Comparison of ENCODE assay signal across 1 cellular context in the genomic region with DNA sequence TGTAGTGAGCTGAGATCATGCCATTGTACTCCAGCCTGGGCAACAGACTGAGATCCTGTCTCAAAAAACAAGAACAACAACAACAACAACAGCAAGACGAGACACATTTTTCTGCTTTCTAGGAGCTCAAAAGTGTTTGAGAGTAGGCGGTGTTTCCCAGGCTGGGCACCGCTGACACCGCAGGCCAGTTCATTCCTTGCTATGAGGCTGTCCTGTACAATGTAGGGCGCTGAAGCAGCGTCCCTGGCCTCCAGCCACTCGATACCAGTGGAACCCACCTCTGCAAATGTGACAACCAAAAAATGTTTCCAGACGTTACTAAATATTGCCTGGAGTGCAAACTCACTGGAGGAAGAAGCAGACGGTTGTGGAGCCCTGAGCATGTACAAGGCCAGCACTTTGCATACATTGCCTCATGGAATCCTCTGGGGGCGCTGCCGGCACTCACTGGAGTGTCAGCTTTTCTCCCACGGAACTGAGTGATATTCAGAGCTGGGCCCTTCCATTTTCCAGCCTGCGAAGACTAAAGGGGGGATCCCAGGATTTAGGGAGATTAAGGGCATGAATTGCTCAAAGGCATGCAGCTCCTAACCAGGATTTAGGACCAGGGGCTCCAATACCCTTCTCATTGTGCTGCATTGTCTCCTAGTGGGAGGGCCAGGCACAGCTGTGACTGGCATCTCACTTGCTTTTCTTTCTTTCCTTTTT.
TF ChIP-seq lines count a peak whose summit lies in the region.

No MANE protein-coding gene starts in this region.

TF ChIP-seq in HepG2, 621 proteins besides CTCF, POLR2A, EP300 and RAD21 (continued from another document and continues in another):
- TF ChIP-seq, protein P1, sequence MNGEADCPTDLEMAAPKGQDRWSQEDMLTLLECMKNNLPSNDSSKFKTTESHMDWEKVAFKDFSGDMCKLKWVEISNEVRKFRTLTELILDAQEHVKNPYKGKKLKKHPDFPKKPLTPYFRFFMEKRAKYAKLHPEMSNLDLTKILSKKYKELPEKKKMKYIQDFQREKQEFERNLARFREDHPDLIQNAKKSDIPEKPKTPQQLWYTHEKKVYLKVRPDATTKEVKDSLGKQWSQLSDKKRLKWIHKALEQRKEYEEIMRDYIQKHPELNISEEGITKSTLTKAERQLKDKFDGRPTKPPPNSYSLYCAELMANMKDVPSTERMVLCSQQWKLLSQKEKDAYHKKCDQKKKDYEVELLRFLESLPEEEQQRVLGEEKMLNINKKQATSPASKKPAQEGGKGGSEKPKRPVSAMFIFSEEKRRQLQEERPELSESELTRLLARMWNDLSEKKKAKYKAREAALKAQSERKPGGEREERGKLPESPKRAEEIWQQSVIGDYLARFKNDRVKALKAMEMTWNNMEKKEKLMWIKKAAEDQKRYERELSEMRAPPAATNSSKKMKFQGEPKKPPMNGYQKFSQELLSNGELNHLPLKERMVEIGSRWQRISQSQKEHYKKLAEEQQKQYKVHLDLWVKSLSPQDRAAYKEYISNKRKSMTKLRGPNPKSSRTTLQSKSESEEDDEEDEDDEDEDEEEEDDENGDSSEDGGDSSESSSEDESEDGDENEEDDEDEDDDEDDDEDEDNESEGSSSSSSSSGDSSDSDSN (CRISPR knock-in tag; IDR thresholded peaks at IDR 0.05) = 0 out of 2 replicates have a peak, but pooled peaks have one; percentile 9
- TF ChIP-seq MYC (CRISPR knock-in tag; IDR thresholded peaks at IDR 0.05; ENCODE audit: borderline replicate concordance) (peak; percentile 27; the same call in 1 of the 2 replicates), GZF1 (CRISPR knock-in tag; IDR thresholded peaks at IDR 0.05) (no peak), ZNF460 (CRISPR knock-in tag; IDR thresholded peaks at IDR 0.05; ENCODE audit: borderline replicate concordance) (no peak), SRY (CRISPR knock-in tag; IDR thresholded peaks at IDR 0.05) (no peak), ZNF33A (CRISPR knock-in tag; IDR thresholded peaks at IDR 0.05; ENCODE audit: borderline replicate concordance) (no peak), CEBPG (CRISPR knock-in tag; IDR thresholded peaks at IDR 0.05) (0 out of 2 replicates have a peak, but pooled peaks have one; percentile 32), SIX1 (CRISPR knock-in tag; IDR thresholded peaks at IDR 0.05; ENCODE audit: borderline replicate concordance) (no peak), REXO4 (CRISPR knock-in tag; IDR thresholded peaks at IDR 0.05; ENCODE audit: borderline replicate concordance) (no peak), ZNF546 (CRISPR knock-in tag; conservative IDR thresholded peaks at IDR 0.05) (no peak), ZNF260 (CRISPR knock-in tag; IDR thresholded peaks at IDR 0.05; ENCODE audit: borderline replicate concordance, low read depth) (no peak), TEAD3 (CRISPR knock-in tag; optimal IDR thresholded peaks at IDR 0.05; ENCODE audit: borderline replicate concordance) (peak; percentile 9), MIER2 (CRISPR knock-in tag; IDR thresholded peaks at IDR 0.05) (no peak; the same call in 1 of the 2 replicates), PHF21A (CRISPR knock-in tag; IDR thresholded peaks at IDR 0.05) (peak; percentile 16; the same call in 1 of the 2 replicates), NR2C2 (CRISPR knock-in tag; IDR thresholded peaks at IDR 0.05; ENCODE audit: borderline replicate concordance) (no peak), BRCA1 (CRISPR knock-in tag; IDR thresholded peaks at IDR 0.05) (no peak), SYNCRIP (IDR thresholded peaks at IDR 0.05; ENCODE audit: insufficient read depth, low read depth, low read length) (no peak), HOXA5 (CRISPR knock-in tag; IDR thresholded peaks at IDR 0.05) (0 out of 2 replicates have a peak, but pooled peaks have one; percentile 44), MEF2D (CRISPR knock-in tag; IDR thresholded peaks at IDR 0.05) (no peak), HMG20A (CRISPR knock-in tag; IDR thresholded peaks at IDR 0.05; ENCODE audit: borderline replicate concordance) (no peak), ZNF431 (CRISPR knock-in tag; IDR thresholded peaks at IDR 0.05; ENCODE audit: borderline replicate concordance, low read depth) (no peak), NCOA1 (CRISPR knock-in tag; IDR thresholded peaks at IDR 0.05) (no peak), POLR2AphosphoS5 (IDR thresholded peaks at IDR 0.05; ENCODE audit: low read depth, low read length) (no peak), ZNF672 (CRISPR knock-in tag; IDR thresholded peaks at IDR 0.05) (no peak), ZNF503 (CRISPR knock-in tag; IDR thresholded peaks at IDR 0.05) (no peak), XBP1 (CRISPR knock-in tag; IDR thresholded peaks at IDR 0.05) (no peak), SATB2 (CRISPR knock-in tag; IDR thresholded peaks at IDR 0.05) (no peak), SALL1 (CRISPR knock-in tag; IDR thresholded peaks at IDR 0.05) (peak; percentile 32; the same call in 1 of the 2 replicates), ZNF567 (CRISPR knock-in tag; IDR thresholded peaks at IDR 0.05; ENCODE audit: borderline replicate concordance) (no peak), TOPORS (CRISPR knock-in tag; IDR thresholded peaks at IDR 0.05) (no peak), ZNF446 (CRISPR knock-in tag; IDR thresholded peaks at IDR 0.05) (no peak), ZNF644 (CRISPR knock-in tag; IDR thresholded peaks at IDR 0.05; ENCODE audit: low read depth) (no peak), CHD4 (IDR thresholded peaks at IDR 0.05; ENCODE audit: borderline replicate concordance, low read length) (no peak), HNRNPH1 (optimal IDR thresholded peaks at IDR 0.05; ENCODE audit: low read depth, low read length) (no peak), ZNF589 (CRISPR knock-in tag; conservative IDR thresholded peaks at IDR 0.05) (no peak), ISX (CRISPR knock-in tag; conservative IDR thresholded peaks at IDR 0.05) (no peak), ZNF598 (CRISPR knock-in tag; IDR thresholded peaks at IDR 0.05; ENCODE audit: borderline replicate concordance) (no peak), ZNF530 (CRISPR knock-in tag; IDR thresholded peaks at IDR 0.05; ENCODE audit: low read depth) (no peak), ZFP91 (CRISPR knock-in tag; IDR thresholded peaks at IDR 0.05; ENCODE audit: borderline replicate concordance) (0 out of 2 replicates have a peak, but pooled peaks have one; percentile 39), MXI1 (IDR thresholded peaks at IDR 0.05; ENCODE audit: borderline replicate concordance, low read depth, low read length) (no peak; the same call in 2 of the 3 replicates), ZSCAN30 (CRISPR knock-in tag; IDR thresholded peaks at IDR 0.05) (no peak), ZC3H4 (CRISPR knock-in tag; IDR thresholded peaks at IDR 0.05; ENCODE audit: borderline replicate concordance) (no peak), IKZF1 (IDR thresholded peaks at IDR 0.05) (no peak)
- TF ChIP-seq, protein P2, sequence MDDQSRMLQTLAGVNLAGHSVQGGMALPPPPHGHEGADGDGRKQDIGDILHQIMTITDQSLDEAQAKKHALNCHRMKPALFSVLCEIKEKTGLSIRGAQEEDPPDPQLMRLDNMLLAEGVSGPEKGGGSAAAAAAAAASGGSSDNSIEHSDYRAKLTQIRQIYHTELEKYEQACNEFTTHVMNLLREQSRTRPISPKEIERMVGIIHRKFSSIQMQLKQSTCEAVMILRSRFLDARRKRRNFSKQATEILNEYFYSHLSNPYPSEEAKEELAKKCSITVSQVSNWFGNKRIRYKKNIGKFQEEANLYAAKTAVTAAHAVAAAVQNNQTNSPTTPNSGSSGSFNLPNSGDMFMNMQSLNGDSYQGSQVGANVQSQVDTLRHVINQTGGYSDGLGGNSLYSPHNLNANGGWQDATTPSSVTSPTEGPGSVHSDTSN (CRISPR knock-in tag; IDR thresholded peaks at IDR 0.05; ENCODE audit: borderline replicate concordance) = no peak
- TF ChIP-seq, protein P3, sequence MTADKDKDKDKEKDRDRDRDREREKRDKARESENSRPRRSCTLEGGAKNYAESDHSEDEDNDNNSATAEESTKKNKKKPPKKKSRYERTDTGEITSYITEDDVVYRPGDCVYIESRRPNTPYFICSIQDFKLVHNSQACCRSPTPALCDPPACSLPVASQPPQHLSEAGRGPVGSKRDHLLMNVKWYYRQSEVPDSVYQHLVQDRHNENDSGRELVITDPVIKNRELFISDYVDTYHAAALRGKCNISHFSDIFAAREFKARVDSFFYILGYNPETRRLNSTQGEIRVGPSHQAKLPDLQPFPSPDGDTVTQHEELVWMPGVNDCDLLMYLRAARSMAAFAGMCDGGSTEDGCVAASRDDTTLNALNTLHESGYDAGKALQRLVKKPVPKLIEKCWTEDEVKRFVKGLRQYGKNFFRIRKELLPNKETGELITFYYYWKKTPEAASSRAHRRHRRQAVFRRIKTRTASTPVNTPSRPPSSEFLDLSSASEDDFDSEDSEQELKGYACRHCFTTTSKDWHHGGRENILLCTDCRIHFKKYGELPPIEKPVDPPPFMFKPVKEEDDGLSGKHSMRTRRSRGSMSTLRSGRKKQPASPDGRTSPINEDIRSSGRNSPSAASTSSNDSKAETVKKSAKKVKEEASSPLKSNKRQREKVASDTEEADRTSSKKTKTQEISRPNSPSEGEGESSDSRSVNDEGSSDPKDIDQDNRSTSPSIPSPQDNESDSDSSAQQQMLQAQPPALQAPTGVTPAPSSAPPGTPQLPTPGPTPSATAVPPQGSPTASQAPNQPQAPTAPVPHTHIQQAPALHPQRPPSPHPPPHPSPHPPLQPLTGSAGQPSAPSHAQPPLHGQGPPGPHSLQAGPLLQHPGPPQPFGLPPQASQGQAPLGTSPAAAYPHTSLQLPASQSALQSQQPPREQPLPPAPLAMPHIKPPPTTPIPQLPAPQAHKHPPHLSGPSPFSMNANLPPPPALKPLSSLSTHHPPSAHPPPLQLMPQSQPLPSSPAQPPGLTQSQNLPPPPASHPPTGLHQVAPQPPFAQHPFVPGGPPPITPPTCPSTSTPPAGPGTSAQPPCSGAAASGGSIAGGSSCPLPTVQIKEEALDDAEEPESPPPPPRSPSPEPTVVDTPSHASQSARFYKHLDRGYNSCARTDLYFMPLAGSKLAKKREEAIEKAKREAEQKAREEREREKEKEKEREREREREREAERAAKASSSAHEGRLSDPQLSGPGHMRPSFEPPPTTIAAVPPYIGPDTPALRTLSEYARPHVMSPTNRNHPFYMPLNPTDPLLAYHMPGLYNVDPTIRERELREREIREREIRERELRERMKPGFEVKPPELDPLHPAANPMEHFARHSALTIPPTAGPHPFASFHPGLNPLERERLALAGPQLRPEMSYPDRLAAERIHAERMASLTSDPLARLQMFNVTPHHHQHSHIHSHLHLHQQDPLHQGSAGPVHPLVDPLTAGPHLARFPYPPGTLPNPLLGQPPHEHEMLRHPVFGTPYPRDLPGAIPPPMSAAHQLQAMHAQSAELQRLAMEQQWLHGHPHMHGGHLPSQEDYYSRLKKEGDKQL (CRISPR knock-in tag; IDR thresholded peaks at IDR 0.05; ENCODE audit: low read depth) = no peak
- TF ChIP-seq, protein P4, sequence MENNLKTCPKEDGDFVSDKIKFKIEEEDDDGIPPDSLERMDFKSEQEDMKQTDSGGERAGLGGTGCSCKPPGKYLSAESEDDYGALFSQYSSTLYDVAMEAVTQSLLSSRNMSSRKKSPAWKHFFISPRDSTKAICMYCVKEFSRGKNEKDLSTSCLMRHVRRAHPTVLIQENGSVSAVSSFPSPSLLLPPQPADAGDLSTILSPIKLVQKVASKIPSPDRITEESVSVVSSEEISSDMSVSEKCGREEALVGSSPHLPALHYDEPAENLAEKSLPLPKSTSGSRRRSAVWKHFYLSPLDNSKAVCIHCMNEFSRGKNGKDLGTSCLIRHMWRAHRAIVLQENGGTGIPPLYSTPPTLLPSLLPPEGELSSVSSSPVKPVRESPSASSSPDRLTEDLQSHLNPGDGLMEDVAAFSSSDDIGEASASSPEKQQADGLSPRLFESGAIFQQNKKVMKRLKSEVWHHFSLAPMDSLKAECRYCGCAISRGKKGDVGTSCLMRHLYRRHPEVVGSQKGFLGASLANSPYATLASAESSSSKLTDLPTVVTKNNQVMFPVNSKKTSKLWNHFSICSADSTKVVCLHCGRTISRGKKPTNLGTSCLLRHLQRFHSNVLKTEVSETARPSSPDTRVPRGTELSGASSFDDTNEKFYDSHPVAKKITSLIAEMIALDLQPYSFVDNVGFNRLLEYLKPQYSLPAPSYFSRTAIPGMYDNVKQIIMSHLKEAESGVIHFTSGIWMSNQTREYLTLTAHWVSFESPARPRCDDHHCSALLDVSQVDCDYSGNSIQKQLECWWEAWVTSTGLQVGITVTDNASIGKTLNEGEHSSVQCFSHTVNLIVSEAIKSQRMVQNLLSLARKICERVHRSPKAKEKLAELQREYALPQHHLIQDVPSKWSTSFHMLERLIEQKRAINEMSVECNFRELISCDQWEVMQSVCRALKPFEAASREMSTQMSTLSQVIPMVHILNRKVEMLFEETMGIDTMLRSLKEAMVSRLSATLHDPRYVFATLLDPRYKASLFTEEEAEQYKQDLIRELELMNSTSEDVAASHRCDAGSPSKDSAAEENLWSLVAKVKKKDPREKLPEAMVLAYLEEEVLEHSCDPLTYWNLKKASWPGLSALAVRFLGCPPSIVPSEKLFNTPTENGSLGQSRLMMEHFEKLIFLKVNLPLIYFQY (CRISPR knock-in tag; IDR thresholded peaks at IDR 0.05; ENCODE audit: borderline replicate concordance) = no peak
